30 cellular contexts compared by ENCODE assay signal in the genomic region with DNA sequence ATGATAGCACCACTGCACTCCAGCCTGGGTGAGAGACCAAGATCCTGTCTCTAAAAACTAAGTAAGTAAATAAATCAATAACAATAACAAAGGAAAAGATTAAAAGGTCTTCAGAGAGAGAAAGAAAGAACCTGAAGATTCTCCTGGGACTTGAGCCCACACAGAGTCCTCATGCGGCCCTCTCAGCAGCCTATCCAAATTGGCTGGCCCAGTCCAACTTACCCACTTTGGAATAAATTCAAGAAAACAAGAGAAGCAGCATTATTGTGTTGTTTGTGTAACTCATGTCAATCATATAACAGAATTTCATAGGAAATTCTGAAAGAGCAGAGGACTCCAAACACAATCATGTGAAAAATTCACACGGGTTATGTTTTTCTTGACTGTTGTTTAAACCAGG. TPM values are rescaled to one million over a fixed set of nuclear protein-coding genes. Genes with fewer than 3 reads are reported as not detected.
"Had no signal": no experiment of that assay in that cellular context is flagged by ENCODE, and none has a peak within 500 bp of the region (broad histone marks: within the 10 kb centered on the region; RNA-seq: fewer than 3 reads in every experiment).

No MANE protein-coding gene starts in this region.

- FAIRE-seq: endometrium, keratinocyte, TTC549 had no signal

- H3K4me2 ChIP-seq: smooth muscle cell had no signal

- H3K4me3 Mint-ChIP-seq: activated naive CD4-positive, alpha-beta T cell treated with anti-CD3 and anti-CD28 coated beads, Interleukin-2, amount 10 ng/mL, durations not matched to agents 7 days and 5 days; activated naive CD8-positive, alpha-beta T cell treated with anti-CD3 and anti-CD28 coated beads, Interleukin-2, amount 10 ng/mL, durations not matched to agents 7 days and 5 days had no signal

- H3K27me3 Mint-ChIP-seq: activated naive CD4-positive, alpha-beta T cell treated with anti-CD3 and anti-CD28 coated beads, Interleukin-2, amount 10 ng/mL, durations not matched to agents 7 days and 5 days; activated naive CD8-positive, alpha-beta T cell treated with anti-CD3 and anti-CD28 coated beads, Interleukin-2, amount 10 ng/mL, durations not matched to agents 7 days and 5 days; naive B cell had no signal

- H3K27ac Mint-ChIP-seq: activated naive CD4-positive, alpha-beta T cell treated with anti-CD3 and anti-CD28 coated beads, Interleukin-2, amount 10 ng/mL, durations not matched to agents 7 days and 5 days; activated naive CD8-positive, alpha-beta T cell treated with anti-CD3 and anti-CD28 coated beads, Interleukin-2, amount 10 ng/mL, durations not matched to agents 7 days and 5 days had no signal

- H3K27ac ChIP-seq: ascending aorta, cardiac muscle cell, colonic mucosa, epithelial cell of prostate, esophagus squamous epithelium, right atrium auricular region, tibial nerve, VCaP had no signal

- H3K27me3 ChIP-seq: ascending aorta, cardiac muscle cell, colonic mucosa, esophagus squamous epithelium, right atrium auricular region, tibial nerve had no signal

- H3K36me3 ChIP-seq: colonic mucosa, right atrium auricular region had no signal

- H3K4me1 ChIP-seq: colonic mucosa had no signal

- DNase-seq: activated CD4-positive, alpha-beta T cell treated with anti-CD3 and anti-CD28 coated beads for 48 hours; activated CD4-positive, alpha-beta T cell treated with anti-CD3 and anti-CD28 coated beads, Interleukin-2, amount 50 U/mL, for 48 hours; activated CD8-positive, alpha-beta memory T cell treated with anti-CD3 and anti-CD28 coated beads for 24 hours; activated gamma-delta T cell; activated naive CD4-positive, alpha-beta T cell treated with anti-CD3 and anti-CD28 coated beads, Interleukin-2, amount 10 ng/mL, durations not matched to agents 7 days and 5 days; activated naive CD8-positive, alpha-beta T cell treated with anti-CD3 and anti-CD28 coated beads, Interleukin-2, amount 10 ng/mL, durations not matched to agents 7 days and 5 days; cerebellar nuclear complex; colonic mucosa; effector CD8-positive, alpha-beta T cell; esophagus squamous epithelium; foreskin melanocyte; left cardiac atrium; left ventricle myocardium superior; naive B cell; nucleus accumbens; stimulated activated CD4-positive, alpha-beta T cell treated with anti-CD3 and anti-CD28 coated beads, Interleukin-1b, Interleukin-23, amount 100 ng/mL, for 48 hours; stimulated activated naive CD4-positive, alpha-beta T cell; T-helper 9 cell had no signal

- H3K9me3 ChIP-seq: ascending aorta, colonic mucosa, esophagus squamous epithelium, right atrium auricular region, tibial nerve had no signal

- H3K9me3 Mint-ChIP-seq: activated naive CD4-positive, alpha-beta T cell treated with anti-CD3 and anti-CD28 coated beads, Interleukin-2, amount 10 ng/mL, durations not matched to agents 7 days and 5 days; activated naive CD8-positive, alpha-beta T cell treated with anti-CD3 and anti-CD28 coated beads, Interleukin-2, amount 10 ng/mL, durations not matched to agents 7 days and 5 days; brain; naive B cell had no signal

- H3K4me3 ChIP-seq: ascending aorta, cardiac muscle cell, colonic mucosa, esophagus squamous epithelium, right atrium auricular region, smooth muscle cell, tibial nerve had no signal

- ATAC-seq: activated CD4-positive, CD25-positive, alpha-beta regulatory T cell treated with anti-CD3 and anti-CD28 coated beads, Interleukin-2, amount 50 U/mL, for 24 hours; left cardiac atrium; left ventricle myocardium superior had no signal

RNA-seq across cellular contexts. Expression of a gene that starts 30.4 kb away (rescaled TPM):
- total RNA-seq: smooth muscle cell had no signal
- polyA plus RNA-seq: keratinocyte had no signal
